ENCODE assay signal across 20 cellular contexts in genomic region chr13:112972867-112973576, GRCh38. TPM values are rescaled to one million over a fixed set of nuclear protein-coding genes. Genes with fewer than 3 reads are reported as not detected.
DNase-seq lines count a peak whose midpoint lies in the region; ATAC-seq and TF ChIP-seq lines count a peak whose summit lies in the region.
"Had no signal": no experiment of that assay in that cellular context is flagged by ENCODE, and none has a peak within 500 bp of the region (broad histone marks: within the 10 kb centered on the region; RNA-seq: fewer than 3 reads in every experiment).

No MANE protein-coding gene starts in this region.

- H3K4me3 ChIP-seq in RWPE2 (ENCODE audit: severe bottlenecking) (no peak overlapping the region), osteoblast (ENCODE audit: insufficient read depth, low read length) (no peak overlapping the region)
- H3K4me3 ChIP-seq: upper lobe of left lung had no signal

- H3K27me3 ChIP-seq in RWPE2 (ENCODE audit: insufficient read depth, poor library complexity, severe bottlenecking), result peaks cover 39% of the 10 kb centered on the region
- H3K27me3 ChIP-seq in osteoblast (ENCODE audit: insufficient read depth, low read length), result peaks cover 46% of the 10 kb centered on the region

- H3K36me3 ChIP-seq in RWPE2 (ENCODE audit: low read depth), result no peaks in the 10 kb centered on the region
- no peaks in the 10 kb centered on the region for H3K36me3 ChIP-seq in osteoblast (ENCODE audit: insufficient read depth, low read length)
- H3K36me3 ChIP-seq: upper lobe of left lung had no signal

- TF ChIP-seq CTCF in RWPE2 (IDR thresholded peaks at IDR 0.05; ENCODE audit: poor library complexity, severe bottlenecking), result no peak
- TF ChIP-seq CTCF in osteoblast (IDR thresholded peaks at IDR 0.05; ENCODE audit: extremely low read depth, low read depth, low read length), result no peak

- no peak overlapping the region for H2AFZ ChIP-seq in osteoblast (ENCODE audit: low read length)

- H3K4me1 ChIP-seq in RWPE2 (ENCODE audit: insufficient read depth, poor library complexity, severe bottlenecking), result no peaks in the 10 kb centered on the region
- H3K4me1 ChIP-seq in osteoblast (ENCODE audit: insufficient read depth, low read length), result no peaks in the 10 kb centered on the region

- ATAC-seq in RWPE2 (ENCODE audit: low read depth) (no peak), HG03139 (IDR thresholded peaks at IDR 0.05; ENCODE audit: unreplicated experiment) (no peak), HG03045 (IDR thresholded peaks at IDR 0.05; ENCODE audit: unreplicated experiment) (no peak), GM21360 (IDR thresholded peaks at IDR 0.05; ENCODE audit: unreplicated experiment) (no peak)
- ATAC-seq: activated naive CD8-positive, alpha-beta T cell treated with anti-CD3 and anti-CD28 coated beads, Interleukin-2, amount 50 U/mL, for 24 hours; natural killer cell treated with Interleukin-12 subunit alpha and Interleukin-12 subunit beta and Interleukin-15 and Interleukin-18, amount 100 ng/mL, for 72 hours; PC-3 had no signal

- no peaks in the 10 kb centered on the region for H3K79me2 ChIP-seq in osteoblast (ENCODE audit: insufficient read depth, low read length)

- no peaks in the 10 kb centered on the region for H4K20me1 ChIP-seq in osteoblast (ENCODE audit: insufficient read depth, low read length)

- H3K27ac ChIP-seq in RWPE2 (ENCODE audit: poor library complexity, severe bottlenecking) (no peak overlapping the region), osteoblast (ENCODE audit: low read depth, low read length) (no peak overlapping the region)
- H3K27ac ChIP-seq: upper lobe of left lung had no signal

- DNase-seq in NCI-H1417 (lab: John Stamatoyannopoulos, UW) (peak; percentile 61 to 84 (median 83)), NCI-H1417 treated with DMSO at 0.1 percent for 48 hours (lab: John Stamatoyannopoulos, UW) (no peak), LoVo (ENCODE audit: low spot score) (peak; percentile 30), RWPE2 (ENCODE audit: low spot score) (peak; percentile 17), osteoblast (ENCODE audit: insufficient read length, low spot score, missing footprints) (peak; percentile 77)
- DNase-seq: activated CD4-positive, CD25-positive, alpha-beta regulatory T cell; activated naive CD8-positive, alpha-beta T cell treated with anti-CD3 and anti-CD28 coated beads, Interleukin-2, amount 50 U/mL, for 24 hours; C1 segment of cervical spinal cord; EL; mesenchymal stem cell; NCI-H446; PC-3; stimulated activated CD4-positive, alpha-beta T cell treated with anti-CD3 and anti-CD28 coated beads, Interleukin-15, amount 100 ng/mL, for 24 hours; stimulated activated naive CD4-positive, alpha-beta T cell treated with Interleukin-2 at 50 U/mL for 16 hours had no signal

- no peak overlapping the region for H3K4me2 ChIP-seq in osteoblast (ENCODE audit: insufficient read depth, low read length)

- H3K9me3 ChIP-seq in RWPE2 (ENCODE audit: severe bottlenecking) (no peaks in the 10 kb centered on the region), osteoblast (ENCODE audit: low read depth, low read length) (peaks cover 5% of the 10 kb centered on the region)
- H3K9me3 ChIP-seq: upper lobe of left lung had no signal

RNA-seq across cellular contexts. Expression of gene MCF2L, which starts 4.0 kb away (rescaled TPM):
- total RNA-seq in osteoblast, result 6.5 TPM in 2 replicates
- total RNA-seq: activated T-helper 1 cell treated with anti-CD3 and anti-CD28 coated beads, Interleukin-12 subunit alpha, Interleukin-12 subunit beta, Interleukin-2, Interleukin-4 antibody, amounts not matched to agents 30 ng/mL and 10 ng/mL and 1 ng/mL, durations not matched to agents 14 hours and 24 hours and 36 hours had no signal
